1 cellular context compared by ENCODE assay signal in the genomic region with DNA sequence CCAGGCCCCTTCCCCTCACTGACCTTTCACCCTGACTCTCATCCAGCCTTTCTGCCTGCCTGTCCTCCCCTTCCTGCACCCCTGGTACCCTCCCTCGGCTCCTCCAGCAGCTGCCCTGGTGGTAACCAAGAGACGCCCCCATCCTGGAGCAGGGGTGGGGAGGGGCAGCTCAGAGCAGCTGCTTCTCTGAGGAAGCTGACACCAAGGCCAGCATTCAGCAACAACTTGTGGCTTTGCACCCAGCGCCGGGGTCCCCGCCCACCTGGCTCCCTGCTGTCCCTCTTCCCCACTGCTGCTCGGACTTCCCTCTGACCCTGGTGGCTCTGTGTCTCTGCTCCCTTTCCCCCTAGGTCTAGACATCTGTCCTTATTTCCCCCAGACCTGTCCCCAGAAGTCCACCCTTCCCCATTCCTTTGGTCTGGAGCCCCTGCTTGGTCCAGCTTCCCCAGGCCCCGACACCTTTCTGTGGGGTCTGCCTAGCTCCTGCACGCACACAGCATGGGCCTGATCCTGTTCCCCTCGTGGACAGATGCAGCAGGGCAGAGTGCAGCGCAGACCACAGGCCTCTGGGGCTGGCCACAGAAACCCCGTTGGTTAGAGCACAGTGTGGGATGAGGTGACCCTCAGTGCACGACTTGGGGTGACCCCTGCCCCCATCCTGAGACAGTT.
TF ChIP-seq lines count a peak whose summit lies in the region.

No MANE protein-coding gene starts in this region.

TF ChIP-seq in GM23338, 12 proteins besides CTCF, POLR2A, EP300 and RAD21 (continued from another document):
- no peak for TF ChIP-seq ZNF114 (CRISPR knock-in tag; IDR thresholded peaks at IDR 0.05)
- TF ChIP-seq, protein P1, sequence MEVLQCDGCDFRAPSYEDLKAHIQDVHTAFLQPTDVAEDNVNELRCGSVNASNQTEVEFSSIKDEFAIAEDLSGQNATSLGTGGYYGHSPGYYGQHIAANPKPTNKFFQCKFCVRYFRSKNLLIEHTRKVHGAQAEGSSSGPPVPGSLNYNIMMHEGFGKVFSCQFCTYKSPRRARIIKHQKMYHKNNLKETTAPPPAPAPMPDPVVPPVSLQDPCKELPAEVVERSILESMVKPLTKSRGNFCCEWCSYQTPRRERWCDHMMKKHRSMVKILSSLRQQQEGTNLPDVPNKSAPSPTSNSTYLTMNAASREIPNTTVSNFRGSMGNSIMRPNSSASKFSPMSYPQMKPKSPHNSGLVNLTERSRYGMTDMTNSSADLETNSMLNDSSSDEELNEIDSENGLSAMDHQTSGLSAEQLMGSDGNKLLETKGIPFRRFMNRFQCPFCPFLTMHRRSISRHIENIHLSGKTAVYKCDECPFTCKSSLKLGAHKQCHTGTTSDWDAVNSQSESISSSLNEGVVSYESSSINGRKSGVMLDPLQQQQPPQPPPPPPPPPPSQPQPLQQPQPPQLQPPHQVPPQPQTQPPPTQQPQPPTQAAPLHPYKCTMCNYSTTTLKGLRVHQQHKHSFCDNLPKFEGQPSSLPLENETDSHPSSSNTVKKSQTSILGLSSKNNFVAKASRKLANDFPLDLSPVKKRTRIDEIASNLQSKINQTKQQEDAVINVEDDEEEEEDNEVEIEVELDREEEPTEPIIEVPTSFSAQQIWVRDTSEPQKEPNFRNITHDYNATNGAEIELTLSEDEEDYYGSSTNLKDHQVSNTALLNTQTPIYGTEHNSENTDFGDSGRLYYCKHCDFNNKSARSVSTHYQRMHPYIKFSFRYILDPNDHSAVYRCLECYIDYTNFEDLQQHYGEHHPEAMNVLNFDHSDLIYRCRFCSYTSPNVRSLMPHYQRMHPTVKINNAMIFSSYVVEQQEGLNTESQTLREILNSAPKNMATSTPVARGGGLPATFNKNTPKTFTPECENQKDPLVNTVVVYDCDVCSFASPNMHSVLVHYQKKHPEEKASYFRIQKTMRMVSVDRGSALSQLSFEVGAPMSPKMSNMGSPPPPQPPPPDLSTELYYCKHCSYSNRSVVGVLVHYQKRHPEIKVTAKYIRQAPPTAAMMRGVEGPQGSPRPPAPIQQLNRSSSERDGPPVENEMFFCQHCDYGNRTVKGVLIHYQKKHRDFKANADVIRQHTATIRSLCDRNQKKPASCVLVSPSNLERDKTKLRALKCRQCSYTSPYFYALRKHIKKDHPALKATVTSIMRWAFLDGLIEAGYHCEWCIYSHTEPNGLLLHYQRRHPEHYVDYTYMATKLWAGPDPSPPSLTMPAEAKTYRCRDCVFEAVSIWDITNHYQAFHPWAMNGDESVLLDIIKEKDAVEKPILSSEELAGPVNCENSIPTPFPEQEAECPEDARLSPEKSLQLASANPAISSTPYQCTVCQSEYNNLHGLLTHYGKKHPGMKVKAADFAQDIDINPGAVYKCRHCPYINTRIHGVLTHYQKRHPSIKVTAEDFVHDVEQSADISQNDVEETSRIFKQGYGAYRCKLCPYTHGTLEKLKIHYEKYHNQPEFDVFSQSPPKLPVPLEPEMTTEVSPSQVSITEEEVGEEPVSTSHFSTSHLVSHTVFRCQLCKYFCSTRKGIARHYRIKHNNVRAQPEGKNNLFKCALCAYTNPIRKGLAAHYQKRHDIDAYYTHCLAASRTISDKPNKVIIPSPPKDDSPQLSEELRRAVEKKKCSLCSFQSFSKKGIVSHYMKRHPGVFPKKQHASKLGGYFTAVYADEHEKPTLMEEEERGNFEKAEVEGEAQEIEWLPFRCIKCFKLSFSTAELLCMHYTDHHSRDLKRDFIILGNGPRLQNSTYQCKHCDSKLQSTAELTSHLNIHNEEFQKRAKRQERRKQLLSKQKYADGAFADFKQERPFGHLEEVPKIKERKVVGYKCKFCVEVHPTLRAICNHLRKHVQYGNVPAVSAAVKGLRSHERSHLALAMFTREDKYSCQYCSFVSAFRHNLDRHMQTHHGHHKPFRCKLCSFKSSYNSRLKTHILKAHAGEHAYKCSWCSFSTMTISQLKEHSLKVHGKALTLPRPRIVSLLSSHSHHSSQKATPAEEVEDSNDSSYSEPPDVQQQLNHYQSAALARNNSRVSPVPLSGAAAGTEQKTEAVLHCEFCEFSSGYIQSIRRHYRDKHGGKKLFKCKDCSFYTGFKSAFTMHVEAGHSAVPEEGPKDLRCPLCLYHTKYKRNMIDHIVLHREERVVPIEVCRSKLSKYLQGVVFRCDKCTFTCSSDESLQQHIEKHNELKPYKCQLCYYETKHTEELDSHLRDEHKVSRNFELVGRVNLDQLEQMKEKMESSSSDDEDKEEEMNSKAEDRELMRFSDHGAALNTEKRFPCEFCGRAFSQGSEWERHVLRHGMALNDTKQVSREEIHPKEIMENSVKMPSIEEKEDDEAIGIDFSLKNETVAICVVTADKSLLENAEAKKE (CRISPR knock-in tag; IDR thresholded peaks at IDR 0.05) = no peak
- TF ChIP-seq, protein P2, sequence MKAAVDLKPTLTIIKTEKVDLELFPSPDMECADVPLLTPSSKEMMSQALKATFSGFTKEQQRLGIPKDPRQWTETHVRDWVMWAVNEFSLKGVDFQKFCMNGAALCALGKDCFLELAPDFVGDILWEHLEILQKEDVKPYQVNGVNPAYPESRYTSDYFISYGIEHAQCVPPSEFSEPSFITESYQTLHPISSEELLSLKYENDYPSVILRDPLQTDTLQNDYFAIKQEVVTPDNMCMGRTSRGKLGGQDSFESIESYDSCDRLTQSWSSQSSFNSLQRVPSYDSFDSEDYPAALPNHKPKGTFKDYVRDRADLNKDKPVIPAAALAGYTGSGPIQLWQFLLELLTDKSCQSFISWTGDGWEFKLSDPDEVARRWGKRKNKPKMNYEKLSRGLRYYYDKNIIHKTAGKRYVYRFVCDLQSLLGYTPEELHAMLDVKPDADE (IDR thresholded peaks at IDR 0.05) = no peak
